ENCODE assay signal across 8 cellular contexts in the genomic region with DNA sequence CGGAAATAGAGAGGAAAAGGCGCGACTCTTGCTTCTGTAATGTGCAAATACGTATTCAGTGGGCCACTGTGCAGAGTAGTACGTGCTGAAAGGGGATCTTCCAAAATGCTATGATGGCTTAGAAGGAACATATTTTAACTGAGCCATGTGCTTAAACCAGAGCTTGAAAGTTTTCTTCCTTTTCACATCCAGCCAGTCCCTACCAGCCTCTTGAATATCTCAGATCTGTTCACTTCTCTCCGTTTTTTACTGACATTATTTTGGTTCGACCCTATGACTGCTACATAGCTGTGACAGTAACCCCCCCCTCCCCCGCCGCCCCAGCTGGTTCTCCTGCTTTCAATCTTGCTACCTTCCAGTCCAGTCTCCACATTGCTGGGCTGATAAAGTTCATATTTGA. TPM values are rescaled to one million over a fixed set of nuclear protein-coding genes. Genes with fewer than 3 reads are reported as not detected.
DNase-seq lines count a peak whose midpoint lies in the region; ATAC-seq and TF ChIP-seq lines count a peak whose summit lies in the region.

No MANE protein-coding gene starts in this region.

- POLR2A ChIA-PET in HEK293 (lab: Yijun Ruan, JAX), result interaction anchor here (0.6 to 3.6 kb wide), 14 partner anchors 8 to 384 kb away, joined by 3 to 46 read pairs (median 4); a partner anchor contains a TSS

- H3K9me3 ChIP-seq in HEK293 (ENCODE audit: control insufficient read depth, insufficient read depth, low read depth, low read length) (no peaks in the 10 kb centered on the region), mesodermal cell (ENCODE audit: control insufficient read depth, low read length) (no peaks in the 10 kb centered on the region)

- in situ Hi-C loops in astrocyte of the cerebellum (cut with HindIII; ENCODE audit: low sequenced_read_pairs), result no loop called here

- H3K4me1 ChIP-seq in ACC112 (ENCODE audit: control insufficient read depth, insufficient read depth, low read length, unreplicated experiment), result peaks cover 23% of the 10 kb centered on the region
- H3K4me1 ChIP-seq in HEK293 (ENCODE audit: control insufficient read depth, insufficient read depth, low read length), result 0 out of 2 replicates have a peak, but pooled peaks cover 4% of the 10 kb centered on the region
- H3K4me1 ChIP-seq in mesodermal cell (ENCODE audit: control insufficient read depth, insufficient read depth, low read length, poor library complexity, severe bottlenecking), result no peaks in the 10 kb centered on the region

- H3K27ac ChIP-seq in ACC112 (ENCODE audit: low read depth, low read length) (no peak overlapping the region), HEK293 (ENCODE audit: extremely low read depth, low read depth, low read length) (no peak overlapping the region), mesodermal cell (ENCODE audit: low read depth, low read length, severe bottlenecking) (no peak overlapping the region)

- 0 to 1% methylated on average over 9 of the region's 9 CpGs for WGBS in mesodermal cell (ENCODE audit: insufficient coverage in 2 of 2), 2 experiments

- H3K79me2 ChIP-seq in ACC112 (ENCODE audit: control insufficient read depth, insufficient read depth, low read length, unreplicated experiment), result peaks cover 61% of the 10 kb centered on the region

- no peak for DNase-seq in astrocyte of the cerebellum (ENCODE audit: low read depth)
- DNase-seq in stimulated activated CD8-positive, alpha-beta memory T cell treated with anti-CD3 and anti-CD28 coated beads, Interleukin-4, amount 100 ng/mL, for 48 hours, result no peak
- no peak for DNase-seq in effector CD4-positive, alpha-beta T cell

- H3K36me3 ChIP-seq in ACC112 (ENCODE audit: insufficient read depth, low read length) (no peaks in the 10 kb centered on the region), HEK293 (ENCODE audit: control insufficient read depth in 2 of 2, insufficient read depth in 1 of 2, low read length in 2 of 2) (no peaks in the 10 kb centered on the region), mesodermal cell (ENCODE audit: control insufficient read depth, insufficient read depth, low read length) (no peaks in the 10 kb centered on the region)

- CTCF ChIA-PET in HEK293 (lab: Yijun Ruan, JAX), result interaction anchor here (0.5 to 7.9 kb wide), 5 partner anchors 34 to 919 kb away, joined by 3 to 69 read pairs (median 4); no protein-coding TSS in a partner anchor

- no peaks in the 10 kb centered on the region for H3K27me3 ChIP-seq in ACC112 (ENCODE audit: insufficient read depth, low read length)

- TF ChIP-seq CTCF in HEK293 (tag by site-specific recombination; IDR thresholded peaks at IDR 0.05), result no peak
- no peak for TF ChIP-seq CTCF in astrocyte of the cerebellum (IDR thresholded peaks at IDR 0.05; ENCODE audit: low read depth, low read length, missing control alignments)

- H2AFZ ChIP-seq in ACC112 (ENCODE audit: low read length, unreplicated experiment), result peak overlapping the region; percentile 76

- H3K4me3 ChIP-seq in ACC112 (ENCODE audit: low read depth, low read length) (peak overlapping the region; percentile 96), HEK293 (ENCODE audit: low read depth, low read length) (peak overlapping the region; percentile 53), astrocyte of the cerebellum (ENCODE audit: low read depth, low read length) (peak overlapping the region; percentile 85), mesodermal cell (ENCODE audit: extremely low read depth, insufficient read depth, low read length, poor library complexity, severe bottlenecking) (peak overlapping the region; percentile 71)

- no peak for ATAC-seq in HG03565 (IDR thresholded peaks at IDR 0.05; ENCODE audit: unreplicated experiment)
- ATAC-seq in GM19455 (IDR thresholded peaks at IDR 0.05; ENCODE audit: unreplicated experiment), result no peak

TF ChIP-seq in HEK293, 187 proteins besides CTCF, POLR2A, EP300 and RAD21:
- TF ChIP-seq, protein P1, sequence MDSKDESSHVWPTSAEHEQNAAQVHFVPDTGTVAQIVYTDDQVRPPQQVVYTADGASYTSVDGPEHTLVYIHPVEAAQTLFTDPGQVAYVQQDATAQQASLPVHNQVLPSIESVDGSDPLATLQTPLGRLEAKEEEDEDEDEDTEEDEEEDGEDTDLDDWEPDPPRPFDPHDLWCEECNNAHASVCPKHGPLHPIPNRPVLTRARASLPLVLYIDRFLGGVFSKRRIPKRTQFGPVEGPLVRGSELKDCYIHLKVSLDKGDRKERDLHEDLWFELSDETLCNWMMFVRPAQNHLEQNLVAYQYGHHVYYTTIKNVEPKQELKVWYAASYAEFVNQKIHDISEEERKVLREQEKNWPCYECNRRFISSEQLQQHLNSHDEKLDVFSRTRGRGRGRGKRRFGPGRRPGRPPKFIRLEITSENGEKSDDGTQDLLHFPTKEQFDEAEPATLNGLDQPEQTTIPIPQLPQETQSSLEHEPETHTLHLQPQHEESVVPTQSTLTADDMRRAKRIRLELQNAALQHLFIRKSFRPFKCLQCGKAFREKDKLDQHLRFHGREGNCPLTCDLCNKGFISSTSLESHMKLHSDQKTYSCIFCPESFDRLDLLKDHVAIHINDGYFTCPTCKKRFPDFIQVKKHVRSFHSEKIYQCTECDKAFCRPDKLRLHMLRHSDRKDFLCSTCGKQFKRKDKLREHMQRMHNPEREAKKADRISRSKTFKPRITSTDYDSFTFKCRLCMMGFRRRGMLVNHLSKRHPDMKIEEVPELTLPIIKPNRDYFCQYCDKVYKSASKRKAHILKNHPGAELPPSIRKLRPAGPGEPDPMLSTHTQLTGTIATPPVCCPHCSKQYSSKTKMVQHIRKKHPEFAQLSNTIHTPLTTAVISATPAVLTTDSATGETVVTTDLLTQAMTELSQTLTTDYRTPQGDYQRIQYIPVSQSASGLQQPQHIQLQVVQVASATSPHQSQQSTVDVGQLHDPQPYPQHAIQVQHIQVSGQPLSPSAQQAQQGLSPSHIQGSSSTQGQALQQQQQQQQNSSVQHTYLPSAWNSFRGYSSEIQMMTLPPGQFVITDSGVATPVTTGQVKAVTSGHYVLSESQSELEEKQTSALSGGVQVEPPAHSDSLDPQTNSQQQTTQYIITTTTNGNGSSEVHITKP (tag by site-specific recombination; IDR thresholded peaks at IDR 0.05), result peak; percentile 84
- no peak for TF ChIP-seq ZNF677 (tag by site-specific recombination; IDR thresholded peaks at IDR 0.05)

RNA-seq across cellular contexts. Expression of a gene that starts 0.6 kb away (rescaled TPM):
- polyA plus RNA-seq in mesodermal cell (2013, experiment 1 of 2), result 13.7 TPM
- 12.5 TPM for polyA plus RNA-seq in mesodermal cell (2013, experiment 2 of 2)

RNA-seq across cellular contexts. Expression of a gene that starts 1.9 kb away (rescaled TPM):
- polyA plus RNA-seq in mesodermal cell (2013, experiment 1 of 2), result 151 TPM
- polyA plus RNA-seq in mesodermal cell (2013, experiment 2 of 2), result 141 TPM
